In the genomic region with DNA sequence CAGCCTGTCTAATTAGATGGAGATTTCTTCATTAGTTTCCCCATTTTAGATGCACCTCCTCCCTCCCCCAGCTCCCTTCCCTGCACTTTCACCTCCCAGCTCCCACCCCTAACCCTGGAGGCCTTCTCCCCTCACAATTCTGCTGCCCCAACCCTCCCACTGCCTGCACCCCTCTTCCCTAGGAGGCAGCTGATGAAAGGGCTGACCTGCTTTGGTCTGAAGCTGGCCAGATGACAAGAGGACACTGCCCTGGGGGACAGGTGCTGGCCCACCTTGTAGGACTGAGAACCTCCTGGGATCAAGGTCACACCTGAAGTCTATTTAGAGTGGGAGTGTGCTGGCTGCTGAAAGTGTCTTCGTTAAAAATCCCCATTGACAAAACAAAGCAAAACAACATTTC, we compare ENCODE assay signal across 18 cellular contexts.
DNase-seq lines count a peak whose midpoint lies in the region; ATAC-seq and TF ChIP-seq lines count a peak whose summit lies in the region.
"Had no signal": no experiment of that assay in that cellular context is flagged by ENCODE, and none has a peak within 500 bp of the region (broad histone marks: within the 10 kb centered on the region; RNA-seq: fewer than 3 reads in every experiment).

No MANE protein-coding gene starts in this region.

- no peak overlapping the region for H3K27ac ChIP-seq in SK-N-SH (ENCODE audit: low read depth in 2 of 2, low read length in 1 of 2)
- no peak overlapping the region for H3K27ac ChIP-seq in neuronal stem cell (replicated peaks; ENCODE audit: low read length)
- H3K27ac ChIP-seq: 22Rv1, A549, BLaER1 had no signal

- H3K4me3 ChIP-seq in SK-N-SH (ENCODE audit: low read depth in 2 of 2, low read length in 1 of 2) (no peak overlapping the region), neuronal stem cell (ENCODE audit: low read length in 2 of 2) (no peak overlapping the region)
- H3K4me3 ChIP-seq: A549, BLaER1 had no signal

- TF ChIP-seq EP300 in SK-N-SH (IDR thresholded peaks at IDR 0.05; ENCODE audit: borderline replicate concordance in 1 of 2, low read depth in 1 of 2, low read length in 1 of 2) = no peak

- H2BK120ac ChIP-seq in neuronal stem cell (ENCODE audit: low read depth, low read length) = no peak overlapping the region

- no peak overlapping the region for H2BK15ac ChIP-seq in neuronal stem cell (ENCODE audit: low read length)

- no peak overlapping the region for H3K4ac ChIP-seq in neuronal stem cell (ENCODE audit: low read length)

- H3K36me3 ChIP-seq in SK-N-SH (replicated peaks in 1 of 2; ENCODE audit: control insufficient read depth in 1 of 2, insufficient read depth in 2 of 2, low read length in 1 of 2) (no peaks in the 10 kb centered on the region), neuronal stem cell (replicated peaks in 1 of 2; ENCODE audit: control insufficient read depth in 2 of 2, insufficient read depth in 2 of 2, low read length in 2 of 2) (no peaks in the 10 kb centered on the region)
- H3K36me3 ChIP-seq: BE2C, BLaER1 had no signal

- no peak for TF ChIP-seq CTCF in SK-N-SH (IDR thresholded peaks at IDR 0.05)

- WGBS in SK-N-SH (ENCODE audit: low lambda C conversion rate) = 57% methylated on average over 1 of the region's 1 CpG
- WGBS in neuronal stem cell (ENCODE audit: extremely low coverage in 2 of 2, insufficient read length in 2 of 2, insufficient replicate concordance in 1 of 2), 2 donors = no CpG with 5 or more reads among the region's 1 CpG

- DNase-seq in SK-N-SH (no peak), neuronal stem cell (ENCODE audit: low spot score) (no peak), AG20443 (ENCODE audit: low spot score) (no peak)
- DNase-seq in stimulated activated effector memory CD8-positive, alpha-beta T cell treated with anti-CD3 and anti-CD28 coated beads, Interleukin-12 subunit alpha, Interleukin-12 subunit beta, amount 100 ng/mL, for 72 hours (ENCODE audit: low spot score in 2 of 2) = no peak
- DNase-seq: BE2C; C1 segment of cervical spinal cord; CD4-positive, alpha-beta memory T cell; CD4-positive, CD25-positive, alpha-beta regulatory T cell; CD8-positive, alpha-beta memory T cell; COR-L47; DMS79 treated with DMSO at 0.1 percent for 48 hours; GF-D8 had no signal

- no peaks in the 10 kb centered on the region for H3F3A ChIP-seq in SK-N-SH (replicated peaks; ENCODE audit: insufficient read depth)

- H3K23ac ChIP-seq in neuronal stem cell (ENCODE audit: low read depth, low read length, poor library complexity) = no peak overlapping the region

- H2AK5ac ChIP-seq in neuronal stem cell (ENCODE audit: low read depth, low read length) = no peak overlapping the region

- H3K9ac ChIP-seq in SK-N-SH = no peak overlapping the region
- peak overlapping the region; percentile 24 for H3K9ac ChIP-seq in neuronal stem cell (ENCODE audit: low read depth, low read length, poor library complexity)
- H3K9ac ChIP-seq: BLaER1 had no signal

- H2BK5ac ChIP-seq in neuronal stem cell (ENCODE audit: low read length) = no peak overlapping the region

- POLR2A ChIA-PET in SK-N-SH (lab: Yijun Ruan, JAX) = no interaction called here

- H3K9me3 Mint-ChIP-seq in stimulated activated effector memory CD8-positive, alpha-beta T cell treated with anti-CD3 and anti-CD28 coated beads, Interleukin-12 subunit alpha, Interleukin-12 subunit beta, amount 100 ng/mL, for 72 hours = no peaks in the 10 kb centered on the region
- H3K9me3 Mint-ChIP-seq: CD8-positive, alpha-beta memory T cell had no signal

- ATAC-seq in SK-N-SH treated with all-trans-retinoic acid at 6 μM for 48 hours (no peak), HG03196 (IDR thresholded peaks at IDR 0.05; ENCODE audit: unreplicated experiment) (no peak)
- no peak for ATAC-seq in stimulated activated effector memory CD8-positive, alpha-beta T cell treated with anti-CD3 and anti-CD28 coated beads, Interleukin-12 subunit alpha, Interleukin-12 subunit beta, amount 100 ng/mL, for 72 hours
- ATAC-seq: A549 had no signal

- H4K8ac ChIP-seq in neuronal stem cell (ENCODE audit: low read depth, low read length) = no peak overlapping the region

- H3K79me1 ChIP-seq in neuronal stem cell (ENCODE audit: low read depth, low read length) = no peaks in the 10 kb centered on the region

- no peak overlapping the region for H3K18ac ChIP-seq in neuronal stem cell (ENCODE audit: low read length)

- H2AFZ ChIP-seq in SK-N-SH (ENCODE audit: low read depth) (no peak overlapping the region), neuronal stem cell (ENCODE audit: low read length) (no peak overlapping the region)

- no peak overlapping the region for H4K91ac ChIP-seq in neuronal stem cell (ENCODE audit: low read depth, low read length, poor library complexity)

- H3K9me3 ChIP-seq in SK-N-SH (no peaks in the 10 kb centered on the region), neuronal stem cell (replicated peaks in 1 of 2; ENCODE audit: control insufficient read depth in 2 of 2, insufficient read depth in 1 of 2, low read depth in 1 of 2, low read length in 2 of 2) (peaks cover 0 to 3% of the 10 kb centered on the region in 2 donors)
- H3K9me3 ChIP-seq: A549, BE2C, BLaER1 had no signal

- H3K9me2 ChIP-seq in SK-N-SH = no peaks in the 10 kb centered on the region

- no peaks in the 10 kb centered on the region for H3K79me2 ChIP-seq in SK-N-SH (ENCODE audit: insufficient read depth)

- no peak for TF ChIP-seq RAD21 in SK-N-SH (IDR thresholded peaks at IDR 0.05; ENCODE audit: low read length)

- H3K14ac ChIP-seq in neuronal stem cell (ENCODE audit: low read length) = no peak overlapping the region

- H3K4me2 ChIP-seq in SK-N-SH (no peak overlapping the region), neuronal stem cell (ENCODE audit: insufficient read depth, low read length, poor library complexity, severe bottlenecking) (no peak overlapping the region)
- H3K4me2 ChIP-seq: A549, BLaER1 had no signal

- no peaks in the 10 kb centered on the region for H4K20me1 ChIP-seq in SK-N-SH (ENCODE audit: insufficient read depth)

- H3K4me1 Mint-ChIP-seq in stimulated activated effector memory CD8-positive, alpha-beta T cell treated with anti-CD3 and anti-CD28 coated beads, Interleukin-12 subunit alpha, Interleukin-12 subunit beta, amount 100 ng/mL, for 72 hours = peaks cover 20% of the 10 kb centered on the region
- H3K4me1 Mint-ChIP-seq: CD4-positive, alpha-beta memory T cell; CD4-positive, CD25-positive, alpha-beta regulatory T cell; CD8-positive, alpha-beta memory T cell had no signal

- CTCF ChIA-PET in SK-N-SH (lab: Yijun Ruan, JAX) = no interaction called here

- H3K4me1 ChIP-seq in SK-N-SH (ENCODE audit: control insufficient read depth in 1 of 2, insufficient read depth in 2 of 2, low read depth in 1 of 2, low read length in 1 of 2) (peaks cover 0 to 23% of the 10 kb centered on the region in 2 experiments; a peak in 2 of 4 replicates), neuronal stem cell (ENCODE audit: control insufficient read depth in 2 of 2, insufficient read depth in 1 of 2, low read depth in 1 of 2, low read length in 2 of 2) (peaks cover 0 to 7% of the 10 kb centered on the region in 2 donors)
- H3K4me1 ChIP-seq: A549, BLaER1 had no signal

- no peaks in the 10 kb centered on the region; the same call in 1 of the 2 replicates for H3K27me3 ChIP-seq in SK-N-SH (ENCODE audit: insufficient read depth)
- H3K27me3 ChIP-seq in neuronal stem cell (ENCODE audit: control insufficient read depth in 3 of 3, insufficient read depth in 3 of 3, low read depth in 1 of 3, low read length in 3 of 3) = peaks cover 0 to 3% (median 0%) of the 10 kb centered on the region in 3 experiments
- H3K27me3 ChIP-seq: BE2C had no signal

- H3K27ac Mint-ChIP-seq in stimulated activated effector memory CD8-positive, alpha-beta T cell treated with anti-CD3 and anti-CD28 coated beads, Interleukin-12 subunit alpha, Interleukin-12 subunit beta, amount 100 ng/mL, for 72 hours = peak overlapping the region; percentile 62
- H3K27ac Mint-ChIP-seq: CD4-positive, alpha-beta memory T cell; CD4-positive, CD25-positive, alpha-beta regulatory T cell; CD8-positive, alpha-beta memory T cell had no signal

- no peak overlapping the region for H3K4me3 Mint-ChIP-seq in stimulated activated effector memory CD8-positive, alpha-beta T cell treated with anti-CD3 and anti-CD28 coated beads, Interleukin-12 subunit alpha, Interleukin-12 subunit beta, amount 100 ng/mL, for 72 hours
- H3K4me3 Mint-ChIP-seq: CD14-positive monocyte; CD4-positive, alpha-beta memory T cell; CD4-positive, CD25-positive, alpha-beta regulatory T cell; CD8-positive, alpha-beta memory T cell had no signal

- no peak overlapping the region for H2BK12ac ChIP-seq in neuronal stem cell (ENCODE audit: low read length)

- no peaks in the 10 kb centered on the region for H3K36me3 Mint-ChIP-seq in stimulated activated effector memory CD8-positive, alpha-beta T cell treated with anti-CD3 and anti-CD28 coated beads, Interleukin-12 subunit alpha, Interleukin-12 subunit beta, amount 100 ng/mL, for 72 hours
- H3K36me3 Mint-ChIP-seq: CD14-positive monocyte; CD4-positive, alpha-beta memory T cell; CD4-positive, CD25-positive, alpha-beta regulatory T cell; CD8-positive, alpha-beta memory T cell had no signal

TF ChIP-seq in SK-N-SH treated with all-trans-retinoic acid at 6 μM for 48 hours, 23 proteins besides CTCF, POLR2A, EP300 and RAD21 (continues in another document):
- TF ChIP-seq ESRRG (CRISPR knock-in tag; IDR thresholded peaks at IDR 0.05) (no peak), ISL1 (CRISPR knock-in tag; IDR thresholded peaks at IDR 0.05) (no peak), TCF4 (CRISPR knock-in tag; IDR thresholded peaks at IDR 0.05; ENCODE audit: borderline replicate concordance) (no peak), ZNF70 (CRISPR knock-in tag; IDR thresholded peaks at IDR 0.05) (peak; percentile 77), BACH2 (CRISPR knock-in tag; IDR thresholded peaks at IDR 0.05; ENCODE audit: borderline replicate concordance) (no peak), ZNF565 (CRISPR knock-in tag; conservative IDR thresholded peaks at IDR 0.05; ENCODE audit: low read depth) (no peak)

TF ChIP-seq in SK-N-SH, 30 proteins besides CTCF, POLR2A, EP300 and RAD21:
- TF ChIP-seq MXI1 (IDR thresholded peaks at IDR 0.05; ENCODE audit: low read depth, low read length) (no peak), SIN3A (IDR thresholded peaks at IDR 0.05; ENCODE audit: borderline replicate concordance, low read depth, low read length) (no peak)
